Comparison of ENCODE assay signal across 8 cellular contexts in genomic region chr6:36545767-36546663, GRCh38. TPM values are rescaled to one million over a fixed set of nuclear protein-coding genes. Genes with fewer than 3 reads are reported as not detected.
DNase-seq lines count a peak whose midpoint lies in the region; ATAC-seq and TF ChIP-seq lines count a peak whose summit lies in the region.

No MANE protein-coding gene starts in this region.

- no peak for TF ChIP-seq CTCF in vagina (IDR thresholded peaks at IDR 0.05)

- peak overlapping the region; percentile 99 for H3K4me3 ChIP-seq in CD4-positive, CD25-positive, alpha-beta regulatory T cell (ENCODE audit: low read depth, low read length)
- H3K4me3 ChIP-seq in HUES48 (ENCODE audit: low read depth, low read length): peak overlapping the region; percentile 69
- H3K4me3 ChIP-seq in mucosa of rectum (ENCODE audit: low read length in 2 of 2): peak overlapping the region; percentile 91 to 98
- H3K4me3 ChIP-seq in vagina: peak overlapping the region; percentile 86 to 93

- H3K27me3 ChIP-seq in CD4-positive, CD25-positive, alpha-beta regulatory T cell (ENCODE audit: control insufficient read depth, insufficient read depth, low read length): no peaks in the 10 kb centered on the region
- H3K27me3 ChIP-seq in HUES48 (ENCODE audit: control insufficient read depth, insufficient read depth, low read length) (no peaks in the 10 kb centered on the region), mucosa of rectum (ENCODE audit: control insufficient read depth in 2 of 2, insufficient read depth in 2 of 2, low read length in 2 of 2) (no peaks in the 10 kb centered on the region), vagina (no peaks in the 10 kb centered on the region)

- no peak for TF ChIP-seq POLR2A in vagina (IDR thresholded peaks at IDR 0.05)

- H3K36me3 Mint-ChIP-seq in CD4-positive, CD25-positive, alpha-beta regulatory T cell: peaks cover 20% of the 10 kb centered on the region

- peaks cover 13 to 62% (median 38%) of the 10 kb centered on the region in 4 donors for H3K4me1 Mint-ChIP-seq in CD4-positive, CD25-positive, alpha-beta regulatory T cell

- H3K4me3 Mint-ChIP-seq in CD4-positive, CD25-positive, alpha-beta regulatory T cell: peak overlapping the region; percentile 94 to 99 (median 98)

- intact Hi-C loops in vagina (cut with DNase I): loop anchor here (5.0 to 10.0 kb wide), 2 partner anchors 51 to 101 kb away; partner anchors contain the start of genes KCTD20 and PXT1

- ATAC-seq in CD4-positive, CD25-positive, alpha-beta regulatory T cell (ENCODE audit: low read depth in 2 of 2): peak; percentile 6 to 14
- ATAC-seq in HG02884 (IDR thresholded peaks at IDR 0.05; ENCODE audit: unreplicated experiment) (no peak), GM21723 (IDR thresholded peaks at IDR 0.05; ENCODE audit: unreplicated experiment) (no peak)

- H3K36me3 ChIP-seq in CD4-positive, CD25-positive, alpha-beta regulatory T cell (ENCODE audit: control insufficient read depth, insufficient read depth, low read length): peaks cover 9% of the 10 kb centered on the region
- H3K36me3 ChIP-seq in HUES48 (ENCODE audit: control insufficient read depth, insufficient read depth, low read length): peaks cover 8% of the 10 kb centered on the region; the same call in 1 of the 2 replicates
- H3K36me3 ChIP-seq in mucosa of rectum (ENCODE audit: control insufficient read depth in 2 of 2, insufficient read depth in 2 of 2, low read length in 2 of 2): no peaks in the 10 kb centered on the region
- H3K36me3 ChIP-seq in vagina: no peaks in the 10 kb centered on the region

- H3K9ac ChIP-seq in HUES48 (ENCODE audit: low read depth, low read length) (peak overlapping the region; percentile 69), mucosa of rectum (ENCODE audit: low read depth in 1 of 2, low read length in 2 of 2) (peak overlapping the region; percentile 100)

- peaks cover 57% of the 10 kb centered on the region for H3K4me1 ChIP-seq in CD4-positive, CD25-positive, alpha-beta regulatory T cell (ENCODE audit: control insufficient read depth, insufficient read depth, low read length, poor library complexity, severe bottlenecking)
- H3K4me1 ChIP-seq in HUES48 (ENCODE audit: control insufficient read depth, insufficient read depth, low read length) (peaks cover 14% of the 10 kb centered on the region), mucosa of rectum (ENCODE audit: control insufficient read depth in 2 of 2, insufficient read depth in 2 of 2, low read length in 2 of 2) (peaks cover 12 to 25% of the 10 kb centered on the region in 2 donors), vagina (peaks cover 44% of the 10 kb centered on the region)

- peak in 2 of 3 donors; percentile 34 to 52 for DNase-seq in CD4-positive, CD25-positive, alpha-beta regulatory T cell
- DNase-seq in activated CD4-positive, alpha-beta T cell treated with anti-CD3 and anti-CD28 coated beads for 4 hours: peak; percentile 18 to 19
- no peak for DNase-seq in epithelial cell of prostate (ENCODE audit: low read depth, low spot score)
- DNase-seq in vagina (ENCODE audit: extremely low spot score in 2 of 2): no peak

- H3K27ac Mint-ChIP-seq in CD4-positive, CD25-positive, alpha-beta regulatory T cell: peak overlapping the region; percentile 97 to 100 (median 99)

- H3K27me3 Mint-ChIP-seq in CD4-positive, CD25-positive, alpha-beta regulatory T cell: no peaks in the 10 kb centered on the region

- H3K27ac ChIP-seq in CD4-positive, CD25-positive, alpha-beta regulatory T cell (ENCODE audit: insufficient read depth, low read length, poor library complexity, severe bottlenecking): peak overlapping the region; percentile 90
- peak overlapping the region; percentile 96 for H3K27ac ChIP-seq in HUES48 (ENCODE audit: low read depth, low read length)
- H3K27ac ChIP-seq in epithelial cell of prostate: peak overlapping the region; percentile 73
- H3K27ac ChIP-seq in mucosa of rectum (ENCODE audit: low read depth in 2 of 2, low read length in 2 of 2): peak overlapping the region; percentile 97 to 98
- H3K27ac ChIP-seq in vagina: peak overlapping the region; percentile 99

- H3K9me3 Mint-ChIP-seq in CD4-positive, CD25-positive, alpha-beta regulatory T cell: no peaks in the 10 kb centered on the region

- H3K9me3 ChIP-seq in CD4-positive, CD25-positive, alpha-beta regulatory T cell (ENCODE audit: control insufficient read depth in 2 of 2, low read length in 2 of 2): no peaks in the 10 kb centered on the region
- H3K9me3 ChIP-seq in HUES48 (ENCODE audit: control insufficient read depth, insufficient read depth, low read length): no peaks in the 10 kb centered on the region
- H3K9me3 ChIP-seq in mucosa of rectum (ENCODE audit: control insufficient read depth in 2 of 2, low read length in 2 of 2): no peaks in the 10 kb centered on the region
- no peaks in the 10 kb centered on the region for H3K9me3 ChIP-seq in vagina

RNA-seq across cellular contexts. Expression of gene STK38, which starts 1.3 kb away (rescaled TPM):
- 106 TPM for total RNA-seq in CD4-positive, CD25-positive, alpha-beta regulatory T cell
- polyA plus RNA-seq in CD4-positive, CD25-positive, alpha-beta regulatory T cell: 100 to 1,000 TPM in 3 of 4 donors, 10 to 100 TPM in 1; 92.8 to 126 (median 113) TPM
- 31.9 TPM for total RNA-seq in vagina

RNA-seq across cellular contexts. Expression of gene SRSF3, which starts 48.1 kb away (rescaled TPM):
- total RNA-seq in CD4-positive, CD25-positive, alpha-beta regulatory T cell: 731 TPM
- 100 to 1,000 TPM; 398 to 433 (median 407) TPM for polyA plus RNA-seq in CD4-positive, CD25-positive, alpha-beta regulatory T cell
- 144 TPM for total RNA-seq in vagina

Comparison
In these comparisons a context has a peak if more than half of its experiments do, and no peak if none do; other contexts are left out.
1. ATAC-seq: peak in CD4-positive, CD25-positive, alpha-beta regulatory T cell (2 of 2); none in HG02884 (single experiment) and GM21723 (single experiment).
2. DNase-seq: peak in CD4-positive, CD25-positive, alpha-beta regulatory T cell (2 of 3) and activated CD4-positive, alpha-beta T cell treated with anti-CD3 and anti-CD28 coated beads for 4 hours (2 of 2); none in epithelial cell of prostate (single experiment) and vagina (0 of 2).
3. Peak in every context shown above with its lines, with median percentiles within 50 percentile points of each other: H3K27ac ChIP-seq and H3K4me3 ChIP-seq.